ENCODE assay signal across 8 cellular contexts in genomic region chr1:235998812-235999211, GRCh38.
DNase-seq lines count a peak whose midpoint lies in the region; ATAC-seq, FAIRE-seq and TF ChIP-seq lines count a peak whose summit lies in the region.

No MANE protein-coding gene starts in this region.

- H3K36me3 ChIP-seq in endothelial cell of umbilical vein (ENCODE audit: control insufficient read depth in 2 of 2, extremely low read depth in 1 of 2, insufficient read depth in 2 of 2, low read length in 2 of 2) (peaks cover 0 to 2% of the 10 kb centered on the region in 2 experiments), tibial nerve (peaks cover 0 to 84% (median 0%) of the 10 kb centered on the region in 3 donors), GM23338 (ENCODE audit: insufficient read depth) (no peaks in the 10 kb centered on the region)

- H3K36me3 Mint-ChIP-seq in T-cell (no peaks in the 10 kb centered on the region), GM23338 (ENCODE audit: low read depth) (0 out of 3 replicates have a peak, but pooled peaks cover 4% of the 10 kb centered on the region)

- TF ChIP-seq POLR2A in endothelial cell of umbilical vein (IDR thresholded peaks at IDR 0.05; ENCODE audit: low read depth, low read length): no peak
- TF ChIP-seq POLR2A in tibial nerve (IDR thresholded peaks at IDR 0.05): no peak

- POLR2A ChIA-PET in T-cell (lab: Charles Lee) (interaction anchor here (0.5 to 0.7 kb wide), 3 partner anchors 105 to 428 kb away, joined by 3 to 6 read pairs (median 3); no protein-coding TSS in a partner anchor), endothelial cell of umbilical vein (lab: Charles Lee) (no interaction called here)

- peak overlapping the region; percentile 90 to 92 for H3K27ac Mint-ChIP-seq in T-cell
- H3K27ac Mint-ChIP-seq in GM23338: no peak overlapping the region

- H3K27me3 Mint-ChIP-seq in T-cell (no peaks in the 10 kb centered on the region), GM23338 (ENCODE audit: insufficient read depth, low read depth, poor library complexity) (peaks cover 3% of the 10 kb centered on the region)

- FAIRE-seq in endothelial cell of umbilical vein (lab: Jason Lieb, UNC): no peak

- no peak overlapping the region for H2AFZ ChIP-seq in endothelial cell of umbilical vein (ENCODE audit: low read depth, low read length)
- H2AFZ ChIP-seq in GM23338: no peak overlapping the region

- H3K4me3 Mint-ChIP-seq in T-cell (peak overlapping the region in 2 of 3 donors; percentile 9 to 46), GM23338 (no peak overlapping the region)

- H3K27me3 ChIP-seq in endothelial cell of umbilical vein (ENCODE audit: control insufficient read depth in 2 of 2, insufficient read depth in 2 of 2, low read length in 2 of 2): no peaks in the 10 kb centered on the region
- H3K27me3 ChIP-seq in tibial nerve: no peaks in the 10 kb centered on the region
- H3K27me3 ChIP-seq in GM23338 (ENCODE audit: insufficient read depth): no peaks in the 10 kb centered on the region

- DNase-seq in T-cell (peak in 30 of 34 experiments; percentile 4 to 48 (median 22)), endothelial cell of umbilical vein (ENCODE audit: low read depth, low spot score) (no peak), tibial nerve (ENCODE audit: low spot score in 2 of 2) (no peak), NCI-H128 (lab: John Stamatoyannopoulos, UW; ENCODE audit: unreplicated experiment) (no peak), LoVo (ENCODE audit: low spot score) (no peak), GM23338 (ENCODE audit: low spot score) (no peak)

- H3K4me2 ChIP-seq in endothelial cell of umbilical vein (ENCODE audit: insufficient read depth, low read length) (peak overlapping the region; percentile 17), GM23338 (no peak overlapping the region)

- no peaks in the 10 kb centered on the region for H3K9me1 ChIP-seq in endothelial cell of umbilical vein (replicated peaks; ENCODE audit: control insufficient read depth, extremely low read depth, insufficient read depth, low read length)

- dilution Hi-C loops in endothelial cell of umbilical vein (cut with MboI; ENCODE audit: extremely low pct_ligation_motif_present, low sequenced_read_pairs): no loop called here

- intact Hi-C loops in endothelial cell of umbilical vein (cut with micrococcal nuclease): loop anchor here (1.0 kb wide), 4 partner anchors 11 to 65 kb away; no protein-coding TSS in a partner anchor

- H3K9me3 Mint-ChIP-seq in T-cell (no peaks in the 10 kb centered on the region), GM23338 (no peaks in the 10 kb centered on the region)

- no peaks in the 10 kb centered on the region for H3K9me2 ChIP-seq in GM23338 (ENCODE audit: insufficient read depth)

- no peaks in the 10 kb centered on the region for H3K79me2 ChIP-seq in endothelial cell of umbilical vein (ENCODE audit: control insufficient read depth, insufficient read depth, low read length)
- no peaks in the 10 kb centered on the region for H3K79me2 ChIP-seq in GM23338 (replicated peaks; ENCODE audit: insufficient read depth)

- ATAC-seq in GM18867 (IDR thresholded peaks at IDR 0.05; ENCODE audit: unreplicated experiment) (peak; percentile 45), HG02759 (IDR thresholded peaks at IDR 0.05; ENCODE audit: unreplicated experiment) (peak; percentile 34), T-cell (replicated peaks in 1 of 4) (peak; percentile 7 to 36 (median 26)), GM23338 (no peak)

- H3K27ac ChIP-seq in endothelial cell of umbilical vein (ENCODE audit: insufficient read depth, low read depth, low read length) (peak overlapping the region; percentile 89), tibial nerve (peak overlapping the region in 3 of 4 donors; percentile 25 to 56 (median 48)), GM23338 (ENCODE audit: low read depth) (no peak overlapping the region)

- BruUV-seq in endothelial cell of umbilical vein (replicated peaks; lab: Mats Ljungman, UMichigan): no TSS peak

- H3K4me1 ChIP-seq in endothelial cell of umbilical vein (ENCODE audit: control insufficient read depth, extremely low read depth, insufficient read depth, low read length) (peaks cover 38% of the 10 kb centered on the region), tibial nerve (peaks cover 0 to 30% (median 12%) of the 10 kb centered on the region in 4 donors), GM23338 (ENCODE audit: insufficient read depth) (no peaks in the 10 kb centered on the region)

- H3K9ac ChIP-seq in endothelial cell of umbilical vein (replicated peaks; ENCODE audit: extremely low read depth, insufficient read depth, low read length): peak overlapping the region; percentile 52

- H3K9me3 ChIP-seq in endothelial cell of umbilical vein (replicated peaks; ENCODE audit: control insufficient read depth, insufficient read depth, low read length) (no peaks in the 10 kb centered on the region), tibial nerve (no peaks in the 10 kb centered on the region)

- H3F3A ChIP-seq in GM23338 (replicated peaks; ENCODE audit: low read depth): no peaks in the 10 kb centered on the region

- no peak for TF ChIP-seq EP300 in tibial nerve (IDR thresholded peaks at IDR 0.05)

- H4K20me1 ChIP-seq in endothelial cell of umbilical vein (replicated peaks; ENCODE audit: control insufficient read depth, extremely low read depth, insufficient read depth, low read length) (no peaks in the 10 kb centered on the region), GM23338 (replicated peaks; ENCODE audit: insufficient read depth) (no peaks in the 10 kb centered on the region)

- 61 to 75% methylated on average over 6 of the region's 6 CpGs for WGBS in tibial nerve, 2 donors

- TF ChIP-seq CTCF in endothelial cell of umbilical vein (IDR thresholded peaks at IDR 0.05; ENCODE audit: extremely low read depth in 1 of 2, insufficient read depth in 1 of 2, low read depth in 1 of 2, low read length in 2 of 2) (no peak), tibial nerve (IDR thresholded peaks at IDR 0.05) (no peak), GM23338 (conservative IDR thresholded peaks at IDR 0.05; ENCODE audit: low read depth in 2 of 2) (no peak)

- H3K4me3 ChIP-seq in endothelial cell of umbilical vein (replicated peaks in 1 of 3; ENCODE audit: insufficient read depth in 1 of 3, low read depth in 1 of 3, low read length in 3 of 3) (no peak overlapping the region), tibial nerve (no peak overlapping the region), GM23338 (no peak overlapping the region)

- H3K4me1 Mint-ChIP-seq in T-cell: peaks cover 34 to 62% (median 37%) of the 10 kb centered on the region in 3 donors
- peaks cover 23% of the 10 kb centered on the region for H3K4me1 Mint-ChIP-seq in GM23338

- CTCF ChIA-PET in T-cell (lab: Charles Lee): interaction anchor here in 1 of 2 donors (1.2 to 2.3 kb wide), 2 partner anchors 27 to 156 kb away, joined by 3 to 22 read pairs; no protein-coding TSS in a partner anchor
- CTCF ChIA-PET in endothelial cell of umbilical vein (lab: Charles Lee): interaction anchor here (2.0 kb wide), 2 partner anchors 12 to 27 kb away, joined by 6 to 21 read pairs; no protein-coding TSS in a partner anchor

TF ChIP-seq in endothelial cell of umbilical vein, 7 proteins besides CTCF, POLR2A, EP300 and RAD21:
- TF ChIP-seq JUN (IDR thresholded peaks at IDR 0.05; ENCODE audit: borderline replicate concordance, insufficient read depth, insufficient read length, low read depth): no peak
- no peak for TF ChIP-seq FOS (IDR thresholded peaks at IDR 0.05; ENCODE audit: borderline replicate concordance, insufficient read depth, low read length)
- no peak for TF ChIP-seq MAX (IDR thresholded peaks at IDR 0.05; ENCODE audit: insufficient read depth, insufficient read length)
- no peak for TF ChIP-seq GATA2 (IDR thresholded peaks at IDR 0.05; ENCODE audit: insufficient read depth, insufficient read length, low read depth, low read length)
- TF ChIP-seq EZH2 (IDR thresholded peaks at IDR 0.05; ENCODE audit: borderline replicate concordance, low read depth, low read length, severe bottlenecking): no peak
- TF ChIP-seq POLR2AphosphoS5 (IDR thresholded peaks at IDR 0.05; ENCODE audit: insufficient read depth, low read depth, low read length): no peak
- no peak for TF ChIP-seq MYC (IDR thresholded peaks at IDR 0.05; ENCODE audit: low read depth, low read length)

TF ChIP-seq in GM23338, 12 proteins besides CTCF, POLR2A, EP300 and RAD21 (continues in another document):
- no peak for TF ChIP-seq STAT1 (IDR thresholded peaks at IDR 0.05; ENCODE audit: unreplicated experiment)

Comparison
In these comparisons a context has a peak if more than half of its experiments do, and no peak if none do; other contexts are left out.
1. DNase-seq: peak in T-cell (30 of 34); none in endothelial cell of umbilical vein (single experiment), tibial nerve (0 of 2), NCI-H128 (single experiment), LoVo (single experiment) and GM23338 (single experiment).